In the genomic region with DNA sequence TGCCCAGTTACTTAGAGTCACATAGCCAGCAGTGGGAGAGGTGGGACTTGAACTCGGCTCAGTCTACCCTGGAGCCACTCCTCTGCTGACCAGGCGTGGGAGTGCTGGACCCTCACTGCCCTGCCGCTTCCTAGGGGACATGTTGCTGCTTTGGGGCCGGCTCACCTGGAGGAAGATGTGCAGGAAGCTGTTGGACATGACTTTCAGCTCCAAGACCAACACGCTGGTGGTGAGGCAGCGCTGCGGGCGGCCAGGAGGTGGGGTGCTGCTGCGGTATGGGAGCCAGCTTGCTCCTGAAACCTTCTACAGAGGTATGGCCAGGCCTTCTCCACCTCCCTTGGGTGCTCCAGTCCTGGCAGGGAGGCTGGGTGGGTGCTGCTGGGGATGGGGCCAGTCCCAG, we compare ENCODE assay signal across 1 cellular context.
TF ChIP-seq lines count a peak whose summit lies in the region.

No MANE protein-coding gene starts in this region.

TF ChIP-seq in HepG2, 621 proteins besides CTCF, POLR2A, EP300 and RAD21:
- TF ChIP-seq STAG1 (CRISPR knock-in tag; IDR thresholded peaks at IDR 0.05) (peak; percentile 26; the same call in 1 of the 2 replicates), POLR2AphosphoS5 (IDR thresholded peaks at IDR 0.05; ENCODE audit: low read depth, low read length) (no peak), ZNF18 (CRISPR knock-in tag; IDR thresholded peaks at IDR 0.05; ENCODE audit: insufficient replicate concordance) (no peak), SMARCE1 (IDR thresholded peaks at IDR 0.05; ENCODE audit: borderline replicate concordance) (no peak), MBD4 (IDR thresholded peaks at IDR 0.05; ENCODE audit: borderline replicate concordance, low read length) (no peak), ARID2 (CRISPR knock-in tag; IDR thresholded peaks at IDR 0.05; ENCODE audit: borderline replicate concordance) (no peak), TERF1 (CRISPR knock-in tag; IDR thresholded peaks at IDR 0.05) (no peak), ZNF124 (CRISPR knock-in tag; IDR thresholded peaks at IDR 0.05) (no peak), XRCC5 (optimal IDR thresholded peaks at IDR 0.05; ENCODE audit: low read length) (peak; percentile 43), IRX3 (CRISPR knock-in tag; IDR thresholded peaks at IDR 0.05; ENCODE audit: borderline replicate concordance, low read depth) (no peak)
- TF ChIP-seq, protein P1, sequence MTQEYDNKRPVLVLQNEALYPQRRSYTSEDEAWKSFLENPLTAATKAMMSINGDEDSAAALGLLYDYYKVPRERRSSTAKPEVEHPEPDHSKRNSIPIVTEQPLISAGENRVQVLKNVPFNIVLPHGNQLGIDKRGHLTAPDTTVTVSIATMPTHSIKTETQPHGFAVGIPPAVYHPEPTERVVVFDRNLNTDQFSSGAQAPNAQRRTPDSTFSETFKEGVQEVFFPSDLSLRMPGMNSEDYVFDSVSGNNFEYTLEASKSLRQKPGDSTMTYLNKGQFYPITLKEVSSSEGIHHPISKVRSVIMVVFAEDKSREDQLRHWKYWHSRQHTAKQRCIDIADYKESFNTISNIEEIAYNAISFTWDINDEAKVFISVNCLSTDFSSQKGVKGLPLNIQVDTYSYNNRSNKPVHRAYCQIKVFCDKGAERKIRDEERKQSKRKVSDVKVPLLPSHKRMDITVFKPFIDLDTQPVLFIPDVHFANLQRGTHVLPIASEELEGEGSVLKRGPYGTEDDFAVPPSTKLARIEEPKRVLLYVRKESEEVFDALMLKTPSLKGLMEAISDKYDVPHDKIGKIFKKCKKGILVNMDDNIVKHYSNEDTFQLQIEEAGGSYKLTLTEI (CRISPR knock-in tag; conservative IDR thresholded peaks at IDR 0.05), result no peak
- TF ChIP-seq, protein P2, sequence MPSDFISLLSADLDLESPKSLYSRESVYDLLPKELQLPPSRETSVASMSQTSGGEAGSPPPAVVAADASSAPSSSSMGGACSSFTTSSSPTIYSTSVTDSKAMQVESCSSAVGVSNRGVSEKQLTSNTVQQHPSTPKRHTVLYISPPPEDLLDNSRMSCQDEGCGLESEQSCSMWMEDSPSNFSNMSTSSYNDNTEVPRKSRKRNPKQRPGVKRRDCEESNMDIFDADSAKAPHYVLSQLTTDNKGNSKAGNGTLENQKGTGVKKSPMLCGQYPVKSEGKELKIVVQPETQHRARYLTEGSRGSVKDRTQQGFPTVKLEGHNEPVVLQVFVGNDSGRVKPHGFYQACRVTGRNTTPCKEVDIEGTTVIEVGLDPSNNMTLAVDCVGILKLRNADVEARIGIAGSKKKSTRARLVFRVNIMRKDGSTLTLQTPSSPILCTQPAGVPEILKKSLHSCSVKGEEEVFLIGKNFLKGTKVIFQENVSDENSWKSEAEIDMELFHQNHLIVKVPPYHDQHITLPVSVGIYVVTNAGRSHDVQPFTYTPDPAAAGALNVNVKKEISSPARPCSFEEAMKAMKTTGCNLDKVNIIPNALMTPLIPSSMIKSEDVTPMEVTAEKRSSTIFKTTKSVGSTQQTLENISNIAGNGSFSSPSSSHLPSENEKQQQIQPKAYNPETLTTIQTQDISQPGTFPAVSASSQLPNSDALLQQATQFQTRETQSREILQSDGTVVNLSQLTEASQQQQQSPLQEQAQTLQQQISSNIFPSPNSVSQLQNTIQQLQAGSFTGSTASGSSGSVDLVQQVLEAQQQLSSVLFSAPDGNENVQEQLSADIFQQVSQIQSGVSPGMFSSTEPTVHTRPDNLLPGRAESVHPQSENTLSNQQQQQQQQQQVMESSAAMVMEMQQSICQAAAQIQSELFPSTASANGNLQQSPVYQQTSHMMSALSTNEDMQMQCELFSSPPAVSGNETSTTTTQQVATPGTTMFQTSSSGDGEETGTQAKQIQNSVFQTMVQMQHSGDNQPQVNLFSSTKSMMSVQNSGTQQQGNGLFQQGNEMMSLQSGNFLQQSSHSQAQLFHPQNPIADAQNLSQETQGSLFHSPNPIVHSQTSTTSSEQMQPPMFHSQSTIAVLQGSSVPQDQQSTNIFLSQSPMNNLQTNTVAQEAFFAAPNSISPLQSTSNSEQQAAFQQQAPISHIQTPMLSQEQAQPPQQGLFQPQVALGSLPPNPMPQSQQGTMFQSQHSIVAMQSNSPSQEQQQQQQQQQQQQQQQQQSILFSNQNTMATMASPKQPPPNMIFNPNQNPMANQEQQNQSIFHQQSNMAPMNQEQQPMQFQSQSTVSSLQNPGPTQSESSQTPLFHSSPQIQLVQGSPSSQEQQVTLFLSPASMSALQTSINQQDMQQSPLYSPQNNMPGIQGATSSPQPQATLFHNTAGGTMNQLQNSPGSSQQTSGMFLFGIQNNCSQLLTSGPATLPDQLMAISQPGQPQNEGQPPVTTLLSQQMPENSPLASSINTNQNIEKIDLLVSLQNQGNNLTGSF (CRISPR knock-in tag; IDR thresholded peaks at IDR 0.05), result no peak
